22 cellular contexts compared by ENCODE assay signal in the genomic region with DNA sequence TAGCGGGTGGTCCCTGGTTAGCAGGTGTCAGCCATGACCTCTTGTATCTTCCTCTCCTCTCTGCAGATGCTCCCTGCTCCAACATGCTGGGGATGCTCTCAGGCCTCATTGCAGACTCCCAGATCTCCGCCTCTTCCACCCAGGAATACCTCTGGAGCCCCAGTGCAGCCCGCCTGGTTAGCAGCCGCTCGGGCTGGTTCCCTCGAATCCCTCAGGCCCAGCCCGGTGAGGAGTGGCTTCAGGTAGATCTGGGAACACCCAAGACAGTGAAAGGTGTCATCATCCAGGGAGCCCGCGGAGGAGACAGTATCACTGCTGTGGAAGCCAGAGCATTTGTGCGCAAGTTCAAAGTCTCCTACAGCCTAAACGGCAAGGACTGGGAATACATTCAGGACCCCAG.
"Had no signal": no experiment of that assay in that cellular context is flagged by ENCODE, and none has a peak within 500 bp of the region (broad histone marks: within the 10 kb centered on the region; RNA-seq: fewer than 3 reads in every experiment).

No MANE protein-coding gene starts in this region.

- H3K4me1 ChIP-seq: gastrocnemius medialis, lower lobe of right lung had no signal

- H3K36me3 Mint-ChIP-seq: immature natural killer cell had no signal

- H3K9me3 ChIP-seq: esophagus squamous epithelium, gastrocnemius medialis, heart left ventricle, lower lobe of right lung had no signal

- H3K9me3 Mint-ChIP-seq: immature natural killer cell, mesothelial cell of epicardium, naive B cell had no signal

- DNase-seq: dermis blood vessel endothelial cell; dorsolateral prefrontal cortex; effector CD4-positive, alpha-beta T cell; effector memory CD4-positive, alpha-beta T cell; esophagus squamous epithelium; foreskin fibroblast; foreskin melanocyte; gastrocnemius medialis; heart left ventricle; hypothalamus; immature natural killer cell; islet precursor cell; kidney; kidney glomerular epithelial cell; left colon; left ventricle myocardium superior; lower lobe of right lung; mesenchymal stem cell; naive B cell had no signal

- H3K4me3 ChIP-seq: coronary artery, dorsolateral prefrontal cortex, esophagus squamous epithelium, gastrocnemius medialis, heart left ventricle, hepatocyte, lower lobe of right lung had no signal

- H3K36me3 ChIP-seq: gastrocnemius medialis had no signal

- ATAC-seq: gastrocnemius medialis, heart left ventricle, left ventricle myocardium superior, lower lobe of right lung had no signal

- H3K4me1 Mint-ChIP-seq: immature natural killer cell had no signal

- H3K27ac Mint-ChIP-seq: immature natural killer cell, mesothelial cell of epicardium, naive B cell had no signal

- H3K4me3 Mint-ChIP-seq: immature natural killer cell, mesothelial cell of epicardium, naive B cell had no signal

- H3K27me3 ChIP-seq: dorsolateral prefrontal cortex, esophagus squamous epithelium, gastrocnemius medialis, heart left ventricle, hepatocyte had no signal

- H3K27ac ChIP-seq: coronary artery, dorsolateral prefrontal cortex, gastrocnemius medialis, hepatocyte, lower lobe of right lung had no signal
